ENCODE assay signal across 28 cellular contexts in genomic region chr18:7028625-7029024, GRCh38.
"Had no signal": no experiment of that assay in that cellular context is flagged by ENCODE, and none has a peak within 500 bp of the region (broad histone marks: within the 10 kb centered on the region; RNA-seq: fewer than 3 reads in every experiment).

No MANE protein-coding gene starts in this region.

- H3K27me3 Mint-ChIP-seq: stimulated activated naive B cell treated with anti-CD40 and anti-IgM and Interleukin-4, amounts not matched to agents 10 μg/mL and 1 μg/mL and 100 μg/mL, for 72 hours; stimulated activated naive CD8-positive, alpha-beta T cell treated with anti-CD3 and anti-CD28 coated beads, Interleukin-15, amount 100 ng/mL, for 72 hours; stimulated activated naive CD8-positive, alpha-beta T cell treated with anti-CD3 and anti-CD28 coated beads, Interleukin-15, Interleukin-2, amounts not matched to agents 100 ng/mL and 50 ng/mL, for 24 hours; type B pancreatic cell had no signal

- H3K9me3 Mint-ChIP-seq: stimulated activated memory B cell treated with anti-CD40 and anti-IgM and Interleukin-4, amounts not matched to agents 10 μg/mL and 1 μg/mL and 100 μg/mL, for 72 hours; stimulated activated naive CD8-positive, alpha-beta T cell treated with anti-CD3 and anti-CD28 coated beads, Interleukin-15, amount 100 ng/mL, for 72 hours; stimulated activated naive CD8-positive, alpha-beta T cell treated with anti-CD3 and anti-CD28 coated beads, Interleukin-15, Interleukin-2, amounts not matched to agents 100 ng/mL and 50 ng/mL, for 24 hours; type B pancreatic cell had no signal

- H3K4me3 ChIP-seq: stomach, suprapubic skin, testis, thoracic aorta, thyroid gland, tibial artery, tibial nerve, transverse colon, upper lobe of left lung, upper lobe of right lung, uterus, vagina had no signal

- ATAC-seq: stimulated activated effector memory CD8-positive, alpha-beta T cell treated with anti-CD3 and anti-CD28 coated beads, Interleukin-12 subunit alpha, Interleukin-12 subunit beta, amount 100 ng/mL, for 72 hours; stimulated activated memory B cell treated with anti-CD40 and anti-IgM and Interleukin-4, amounts not matched to agents 10 μg/mL and 1 μg/mL and 100 μg/mL, for 72 hours; stimulated activated naive B cell treated with anti-CD40 and anti-IgM and Interleukin-4, amounts not matched to agents 10 μg/mL and 1 μg/mL and 100 μg/mL, for 72 hours; stimulated activated naive CD8-positive, alpha-beta T cell treated with anti-CD3 and anti-CD28 coated beads, Interleukin-15, amount 100 ng/mL, for 72 hours; stimulated activated naive CD8-positive, alpha-beta T cell treated with anti-CD3 and anti-CD28 coated beads, Interleukin-15, Interleukin-2, amounts not matched to agents 100 U/mL and 50 U/mL, for 24 hours; upper lobe of right lung had no signal

- DNase-seq: stimulated activated CD4-positive, alpha-beta T cell treated with anti-CD3 and anti-CD28 coated beads, Interleukin-2, amount 100 ng/mL, for 24 hours; stimulated activated CD4-positive, alpha-beta T cell treated with anti-CD3 and anti-CD28 coated beads, Interleukin-2, amount 100 ng/mL, for 48 hours; stimulated activated CD4-positive, alpha-beta T cell treated with anti-CD3 and anti-CD28 coated beads, Interleukin-4, amount 100 ng/mL, for 1 hour; stimulated activated CD4-positive, alpha-beta T cell treated with anti-CD3 and anti-CD28 coated beads, Interleukin-4, amount 100 ng/mL, for 24 hours; stimulated activated CD4-positive, alpha-beta T cell treated with anti-CD3 and anti-CD28 coated beads, Interleukin-4, amount 100 ng/mL, for 4 hours; stimulated activated CD8-positive, alpha-beta memory T cell treated with anti-CD3 and anti-CD28 coated beads, Interleukin-4, amount 100 ng/mL, for 48 hours; stimulated activated naive B cell treated with anti-CD40 and anti-IgM and Interleukin-4, amounts not matched to agents 10 μg/mL and 1 μg/mL and 100 μg/mL, for 72 hours; stimulated activated naive CD4-positive, alpha-beta T cell; stimulated activated naive CD4-positive, alpha-beta T cell treated with Interleukin-2 at 50 U/mL for 16 hours; stimulated activated naive CD8-positive, alpha-beta T cell treated with anti-CD3 and anti-CD28 coated beads, Interleukin-15, amount 100 ng/mL, for 72 hours; stimulated activated naive CD8-positive, alpha-beta T cell treated with anti-CD3 and anti-CD28 coated beads, Interleukin-15, Interleukin-2, amounts not matched to agents 100 U/mL and 50 U/mL, for 24 hours; stomach; substantia nigra; testis; thyroid gland; tibial artery; transverse colon; upper lobe of right lung; uterus had no signal

- H3K27ac Mint-ChIP-seq: stimulated activated effector memory CD8-positive, alpha-beta T cell treated with anti-CD3 and anti-CD28 coated beads, Interleukin-12 subunit alpha, Interleukin-12 subunit beta, amount 100 ng/mL, for 72 hours; stimulated activated memory B cell treated with anti-CD40 and anti-IgM and Interleukin-4, amounts not matched to agents 10 μg/mL and 1 μg/mL and 100 μg/mL, for 72 hours; stimulated activated naive B cell treated with anti-CD40 and anti-IgM and Interleukin-4, amounts not matched to agents 10 μg/mL and 1 μg/mL and 100 μg/mL, for 72 hours; stimulated activated naive CD8-positive, alpha-beta T cell treated with anti-CD3 and anti-CD28 coated beads, Interleukin-15, amount 100 ng/mL, for 72 hours; stimulated activated naive CD8-positive, alpha-beta T cell treated with anti-CD3 and anti-CD28 coated beads, Interleukin-15, Interleukin-2, amounts not matched to agents 100 ng/mL and 50 ng/mL, for 24 hours; type B pancreatic cell had no signal

- H3K27me3 ChIP-seq: stomach, suprapubic skin, testis, thyroid gland, tibial artery, tibial nerve, transverse colon, upper lobe of left lung, upper lobe of right lung, uterus, vagina had no signal

- H3K4me1 Mint-ChIP-seq: stimulated activated effector memory CD8-positive, alpha-beta T cell treated with anti-CD3 and anti-CD28 coated beads, Interleukin-12 subunit alpha, Interleukin-12 subunit beta, amount 100 ng/mL, for 72 hours; stimulated activated memory B cell treated with anti-CD40 and anti-IgM and Interleukin-4, amounts not matched to agents 10 μg/mL and 1 μg/mL and 100 μg/mL, for 72 hours; stimulated activated naive B cell treated with anti-CD40 and anti-IgM and Interleukin-4, amounts not matched to agents 10 μg/mL and 1 μg/mL and 100 μg/mL, for 72 hours; stimulated activated naive CD8-positive, alpha-beta T cell treated with anti-CD3 and anti-CD28 coated beads, Interleukin-15, amount 100 ng/mL, for 72 hours had no signal

- H3K4me3 Mint-ChIP-seq: stimulated activated effector memory CD8-positive, alpha-beta T cell treated with anti-CD3 and anti-CD28 coated beads, Interleukin-12 subunit alpha, Interleukin-12 subunit beta, amount 100 ng/mL, for 72 hours; stimulated activated memory B cell treated with anti-CD40 and anti-IgM and Interleukin-4, amounts not matched to agents 10 μg/mL and 1 μg/mL and 100 μg/mL, for 72 hours; stimulated activated naive B cell treated with anti-CD40 and anti-IgM and Interleukin-4, amounts not matched to agents 10 μg/mL and 1 μg/mL and 100 μg/mL, for 72 hours; stimulated activated naive CD8-positive, alpha-beta T cell treated with anti-CD3 and anti-CD28 coated beads, Interleukin-15, amount 100 ng/mL, for 72 hours; stimulated activated naive CD8-positive, alpha-beta T cell treated with anti-CD3 and anti-CD28 coated beads, Interleukin-15, Interleukin-2, amounts not matched to agents 100 ng/mL and 50 ng/mL, for 24 hours; type B pancreatic cell had no signal

- H3K36me3 ChIP-seq: stomach, suprapubic skin, thoracic aorta, thyroid gland, tibial artery, tibial nerve, transverse colon, upper lobe of left lung, upper lobe of right lung, uterus, vagina had no signal

- H3K4me1 ChIP-seq: stomach, suprapubic skin, testis, thyroid gland, tibial artery, tibial nerve, transverse colon, upper lobe of left lung, upper lobe of right lung, uterus, vagina had no signal

- H3K27ac ChIP-seq: stomach, suprapubic skin, testis, thoracic aorta, thyroid gland, tibial artery, tibial nerve, transverse colon, upper lobe of left lung, upper lobe of right lung, uterus, vagina had no signal

- H3K9me3 ChIP-seq: stomach, suprapubic skin, testis, thoracic aorta, thyroid gland, tibial artery, tibial nerve, transverse colon, upper lobe of left lung, upper lobe of right lung, uterus, vagina had no signal

- H3K36me3 Mint-ChIP-seq: stimulated activated effector memory CD8-positive, alpha-beta T cell treated with anti-CD3 and anti-CD28 coated beads, Interleukin-12 subunit alpha, Interleukin-12 subunit beta, amount 100 ng/mL, for 72 hours; stimulated activated memory B cell treated with anti-CD40 and anti-IgM and Interleukin-4, amounts not matched to agents 10 μg/mL and 1 μg/mL and 100 μg/mL, for 72 hours; stimulated activated naive B cell treated with anti-CD40 and anti-IgM and Interleukin-4, amounts not matched to agents 10 μg/mL and 1 μg/mL and 100 μg/mL, for 72 hours had no signal
